Comparison of ENCODE assay signal across 24 cellular contexts in genomic region chr2:1954061-1954460, GRCh38.
DNase-seq lines count a peak whose midpoint lies in the region; ATAC-seq and TF ChIP-seq lines count a peak whose summit lies in the region.
"Had no signal": no experiment of that assay in that cellular context is flagged by ENCODE, and none has a peak within 500 bp of the region (broad histone marks: within the 10 kb centered on the region; RNA-seq: fewer than 3 reads in every experiment).

No MANE protein-coding gene starts in this region.

- no peak overlapping the region for H3K18ac ChIP-seq in mesenchymal stem cell (ENCODE audit: low read depth in 1 of 2, low read length in 2 of 2)

- no peak overlapping the region for H3K9ac ChIP-seq in mesenchymal stem cell (ENCODE audit: low read length)

- H3K14ac ChIP-seq in mesenchymal stem cell (ENCODE audit: low read length in 2 of 2) = no peak overlapping the region

- DNase-seq in A172 (ENCODE audit: low spot score) (peak; percentile 26), GM23338 (ENCODE audit: low spot score) (no peak), Panc1 (ENCODE audit: low read depth, low spot score) (no peak), mesenchymal stem cell (no peak), caudate nucleus (lab: John Stamatoyannopoulos, UW) (no peak), NCI-H446 treated with DMSO at 0.1 percent for 48 hours (lab: John Stamatoyannopoulos, UW) (no peak)
- no peak for DNase-seq in stimulated activated naive CD8-positive, alpha-beta T cell treated with anti-CD3 and anti-CD28 coated beads, Interleukin-15, Interleukin-2, amounts not matched to agents 100 U/mL and 50 U/mL, for 24 hours
- DNase-seq: 8988T; ACHN; BE2C; C1 segment of cervical spinal cord; CD4-positive, CD25-positive, alpha-beta regulatory T cell; CD8-positive, alpha-beta memory T cell; COR-L47; DMS 273 treated with DMSO at 0.1 percent for 48 hours; DMS53; DND-41; GDM1; GOT3; KBM-7 had no signal

- peaks cover 10% of the 10 kb centered on the region for H3K27me3 Mint-ChIP-seq in GM23338 (ENCODE audit: insufficient read depth, low read depth, poor library complexity)
- H3K27me3 Mint-ChIP-seq: CD4-positive, CD25-positive, alpha-beta regulatory T cell had no signal

- H3K23ac ChIP-seq in mesenchymal stem cell (ENCODE audit: low read length in 2 of 2) = no peak overlapping the region

- TF ChIP-seq CTCF in GM23338 (conservative IDR thresholded peaks at IDR 0.05; ENCODE audit: low read depth in 2 of 2) (no peak), Panc1 (IDR thresholded peaks at IDR 0.05) (no peak)

- no peaks in the 10 kb centered on the region for H3K79me1 ChIP-seq in mesenchymal stem cell (replicated peaks; ENCODE audit: low read length, poor library complexity, severe bottlenecking)

- H3K79me2 ChIP-seq in GM23338 (replicated peaks; ENCODE audit: insufficient read depth) = no peaks in the 10 kb centered on the region

- no peaks in the 10 kb centered on the region for H3K4me1 ChIP-seq in GM23338 (ENCODE audit: insufficient read depth)
- no peaks in the 10 kb centered on the region for H3K4me1 ChIP-seq in Panc1 (ENCODE audit: control insufficient read depth, insufficient read depth, low read length)
- H3K4me1 ChIP-seq in mesenchymal stem cell (ENCODE audit: control insufficient read depth, insufficient read depth, low read depth, low read length) = no peaks in the 10 kb centered on the region
- H3K4me1 ChIP-seq: BE2C, HAP-1 had no signal

- H3K9me3 ChIP-seq in Panc1 (ENCODE audit: control insufficient read depth, insufficient read depth, low read depth, low read length) = no peaks in the 10 kb centered on the region
- H3K9me3 ChIP-seq in mesenchymal stem cell (ENCODE audit: control insufficient read depth, low read length) = no peaks in the 10 kb centered on the region
- H3K9me3 ChIP-seq: BE2C, HAP-1 had no signal

- H2BK120ac ChIP-seq in mesenchymal stem cell (ENCODE audit: low read depth, low read length) = no peak overlapping the region

- H3F3A ChIP-seq in GM23338 (replicated peaks; ENCODE audit: low read depth) = no peaks in the 10 kb centered on the region

- no TSS peak for BruUV-seq in Panc1 (replicated peaks; lab: Mats Ljungman, UMichigan)

- H4K20me1 ChIP-seq in GM23338 (replicated peaks; ENCODE audit: insufficient read depth) = no peaks in the 10 kb centered on the region

- H4K8ac ChIP-seq in mesenchymal stem cell (ENCODE audit: low read length) = peak overlapping the region; percentile 42

- intact Hi-C loops in Panc1 (cut with micrococcal nuclease; ENCODE audit: unreplicated experiment) = no loop called here

- H2AFZ ChIP-seq in GM23338 (0 out of 2 replicates have a peak overlapping the region, but pooled peaks have one; percentile 28), mesenchymal stem cell (ENCODE audit: low read depth, low read length) (no peak overlapping the region)

- CTCF ChIA-PET in Panc1 (lab: Charles Lee) = no interaction called here

- H3K4me1 Mint-ChIP-seq in GM23338 = no peaks in the 10 kb centered on the region
- H3K4me1 Mint-ChIP-seq: CD4-positive, CD25-positive, alpha-beta regulatory T cell; CD8-positive, alpha-beta memory T cell; IgD-negative memory B cell had no signal

- in situ Hi-C loops in Panc1 (cut with HindIII; ENCODE audit: low pct_unique_long_range_greater_than_20kb, low sequenced_read_pairs) = no loop called here

- H3K36me3 ChIP-seq in GM23338 (ENCODE audit: insufficient read depth) (no peaks in the 10 kb centered on the region), Panc1 (ENCODE audit: control insufficient read depth, insufficient read depth, low read length) (no peaks in the 10 kb centered on the region), mesenchymal stem cell (ENCODE audit: control insufficient read depth in 1 of 2, insufficient read depth in 2 of 2, low read depth in 1 of 2, low read length in 2 of 2) (no peaks in the 10 kb centered on the region)
- H3K36me3 ChIP-seq: BE2C, HAP-1 had no signal

- no peak overlapping the region for H3K4me3 ChIP-seq in GM23338
- no peak overlapping the region for H3K4me3 ChIP-seq in Panc1 (ENCODE audit: low read depth in 2 of 2, low read length in 2 of 2)
- no peak overlapping the region for H3K4me3 ChIP-seq in mesenchymal stem cell (ENCODE audit: insufficient read depth in 1 of 2, low read depth in 1 of 2, low read length in 2 of 2)
- H3K4me3 ChIP-seq: HAP-1 had no signal

- no peak overlapping the region for H3K27ac ChIP-seq in GM23338 (ENCODE audit: low read depth)
- no peak overlapping the region for H3K27ac ChIP-seq in Panc1 (ENCODE audit: low read length)
- H3K27ac ChIP-seq in mesenchymal stem cell (ENCODE audit: low read length, poor library complexity, severe bottlenecking) = no peak overlapping the region
- no peak overlapping the region for H3K27ac ChIP-seq in caudate nucleus (ENCODE audit: low read depth, low read length)
- H3K27ac ChIP-seq: HL-60 had no signal

- H2BK5ac ChIP-seq in mesenchymal stem cell (ENCODE audit: low read depth, low read length, poor library complexity, severe bottlenecking) = no peak overlapping the region

- no peak overlapping the region for H4K91ac ChIP-seq in mesenchymal stem cell (ENCODE audit: low read length)

- H3K4ac ChIP-seq in mesenchymal stem cell (ENCODE audit: low read depth in 1 of 2, low read length in 2 of 2) = no peak overlapping the region

- no peaks in the 10 kb centered on the region; the same call in 2 of the 3 replicates for H3K9me3 Mint-ChIP-seq in GM23338
- H3K9me3 Mint-ChIP-seq: IgD-negative memory B cell had no signal

- no peak for ATAC-seq in GM23338
- peak; percentile 63; the same call in 1 of the 2 replicates for ATAC-seq in Panc1
- ATAC-seq in stimulated activated naive CD8-positive, alpha-beta T cell treated with anti-CD3 and anti-CD28 coated beads, Interleukin-15, Interleukin-2, amounts not matched to agents 100 U/mL and 50 U/mL, for 24 hours = no peak
- no peak for ATAC-seq in GM18870 (IDR thresholded peaks at IDR 0.05; ENCODE audit: unreplicated experiment)

- H2BK15ac ChIP-seq in mesenchymal stem cell (ENCODE audit: low read depth, poor library complexity, severe bottlenecking) = no peak overlapping the region

- no peak overlapping the region for H2AK5ac ChIP-seq in mesenchymal stem cell (ENCODE audit: low read length, severe bottlenecking)

- H3K4me2 ChIP-seq in GM23338 (no peak overlapping the region), mesenchymal stem cell (ENCODE audit: low read length, poor library complexity, severe bottlenecking) (no peak overlapping the region)

- H3K27ac Mint-ChIP-seq in GM23338 = no peak overlapping the region
- H3K27ac Mint-ChIP-seq: CD4-positive, CD25-positive, alpha-beta regulatory T cell; CD8-positive, alpha-beta memory T cell; IgD-negative memory B cell had no signal

- no peak overlapping the region for H2BK12ac ChIP-seq in mesenchymal stem cell (ENCODE audit: low read length in 2 of 2)

- H3K9me2 ChIP-seq in GM23338 (ENCODE audit: insufficient read depth) = 0 out of 2 replicates have a peak, but pooled peaks cover 3% of the 10 kb centered on the region

- POLR2A ChIA-PET in Panc1 (lab: Charles Lee) = no interaction called here

- peaks cover 2% of the 10 kb centered on the region; the same call in 2 of the 3 replicates for H3K36me3 Mint-ChIP-seq in GM23338 (ENCODE audit: low read depth)
- H3K36me3 Mint-ChIP-seq: CD4-positive, CD25-positive, alpha-beta regulatory T cell; CD8-positive, alpha-beta memory T cell; IgD-negative memory B cell had no signal

- WGBS in mesenchymal stem cell = 78% methylated on average over 14 of the region's 14 CpGs

- H3K27me3 ChIP-seq in GM23338 (ENCODE audit: insufficient read depth) (no peaks in the 10 kb centered on the region), Panc1 (ENCODE audit: control insufficient read depth, insufficient read depth, low read length) (peaks cover 2% of the 10 kb centered on the region; the same call in 1 of the 2 replicates), mesenchymal stem cell (ENCODE audit: control insufficient read depth in 1 of 2, insufficient read depth in 1 of 2, low read length in 2 of 2) (peaks cover 4 to 7% of the 10 kb centered on the region in 2 experiments)
- H3K27me3 ChIP-seq: BE2C had no signal

- no peak overlapping the region for H3K4me3 Mint-ChIP-seq in GM23338
- H3K4me3 Mint-ChIP-seq: CD4-positive, CD25-positive, alpha-beta regulatory T cell; CD8-positive, alpha-beta memory T cell; IgD-negative memory B cell had no signal

TF ChIP-seq in GM23338, 12 proteins besides CTCF, POLR2A, EP300 and RAD21:
- TF ChIP-seq ZNF114 (CRISPR knock-in tag; IDR thresholded peaks at IDR 0.05) (no peak), CREB1 (CRISPR knock-in tag; IDR thresholded peaks at IDR 0.05; ENCODE audit: low read depth) (no peak), POLR2AphosphoS5 (IDR thresholded peaks at IDR 0.05; ENCODE audit: low read depth) (no peak), ZNF331 (CRISPR knock-in tag; IDR thresholded peaks at IDR 0.05; ENCODE audit: low read depth) (no peak), NANOG (IDR thresholded peaks at IDR 0.05; ENCODE audit: borderline replicate concordance) (no peak), JUNB (IDR thresholded peaks at IDR 0.05; ENCODE audit: unreplicated experiment) (no peak)
TF ChIP-seq in GM23338: peak in this region for 0.
